In genomic region chr22:25366876-25367466, GRCh38 we compare ENCODE assay signal across 11 cellular contexts.
"Had no signal": no experiment of that assay in that cellular context is flagged by ENCODE, and none has a peak within 500 bp of the region (broad histone marks: within the 10 kb centered on the region; RNA-seq: fewer than 3 reads in every experiment).

No MANE protein-coding gene starts in this region.

- H3K27ac ChIP-seq: cardiac muscle cell, dorsolateral prefrontal cortex, thoracic aorta had no signal

- H3K4me3 ChIP-seq: cardiac muscle cell, dorsolateral prefrontal cortex, lung, thoracic aorta had no signal

- H3K27me3 ChIP-seq: cardiac muscle cell, dorsolateral prefrontal cortex had no signal

- H3K9me3 ChIP-seq: thoracic aorta had no signal

- H3K4me3 Mint-ChIP-seq: immature natural killer cell had no signal

- ATAC-seq: activated CD4-positive, CD25-positive, alpha-beta regulatory T cell treated with anti-CD3 and anti-CD28 coated beads, Interleukin-2, amount 50 U/mL, for 24 hours had no signal

- H3K9me3 Mint-ChIP-seq: immature natural killer cell had no signal

- DNase-seq: activated naive CD4-positive, alpha-beta T cell treated with anti-CD3 and anti-CD28 coated beads, Interleukin-2, amount 50 U/mL, for 16 hours; activated T-cell treated with anti-CD3 and anti-CD28 coated beads for 4 hours; dorsolateral prefrontal cortex; immature natural killer cell; retina; stimulated activated CD4-positive, alpha-beta T cell treated with anti-CD3 and anti-CD28 coated beads, Interleukin-2, amount 100 ng/mL, for 48 hours; stimulated activated naive CD4-positive, alpha-beta T cell treated with Interleukin-2 at 50 U/mL for 16 hours had no signal

- H3K36me3 ChIP-seq: cardiac muscle cell, thoracic aorta had no signal
